Comparison of ENCODE assay signal across 35 cellular contexts in genomic region chr20:35297740-35298139, GRCh38. TPM values are rescaled to one million over a fixed set of nuclear protein-coding genes. Genes with fewer than 3 reads are reported as not detected.
"Had no signal": no experiment of that assay in that cellular context is flagged by ENCODE, and none has a peak within 500 bp of the region (broad histone marks: within the 10 kb centered on the region; RNA-seq: fewer than 3 reads in every experiment).

No MANE protein-coding gene starts in this region.

- ATAC-seq: activated CD8-positive, alpha-beta T cell treated with anti-CD3 and anti-CD28 coated beads for 36 hours; activated T-cell treated with anti-CD3 and anti-CD28 coated beads, Interleukin-2, amount 50 U/mL, for 72 hours; activated T-helper 17 cell treated with anti-CD3 and anti-CD28 coated beads, Interleukin-2, amount 50 U/mL, for 72 hours had no signal

- H3K4me3 ChIP-seq: ascending aorta, cardiac muscle cell, Peyer's patch had no signal

- H3K9me3 ChIP-seq: ascending aorta, Peyer's patch had no signal

- H3K27me3 Mint-ChIP-seq: activated CD8-positive, alpha-beta T cell treated with anti-CD3 and anti-CD28 coated beads for 36 hours; activated naive CD4-positive, alpha-beta T cell treated with anti-CD3 and anti-CD28 coated beads, Interleukin-2, amount 50 U/mL, for 24 hours had no signal

- H3K36me3 ChIP-seq: ascending aorta, cardiac muscle cell, Peyer's patch, WERI-Rb-1 had no signal

- H3K27ac Mint-ChIP-seq: activated CD4-positive, alpha-beta T cell treated with anti-CD3 and anti-CD28 coated beads, Interleukin-2, amount 10 ng/mL, durations not matched to agents 24 days and 14 days; activated CD8-positive, alpha-beta T cell treated with anti-CD3 and anti-CD28 coated beads for 36 hours; activated naive CD4-positive, alpha-beta T cell treated with anti-CD3 and anti-CD28 coated beads, Interleukin-2, amount 50 U/mL, for 24 hours; activated naive CD8-positive, alpha-beta T cell treated with anti-CD3 and anti-CD28 coated beads, Interleukin-2, amount 10 ng/mL, durations not matched to agents 7 days and 5 days; activated T-cell treated with anti-CD3 and anti-CD28 coated beads, Interleukin-2, amount 50 U/mL, for 72 hours; activated T-helper 17 cell treated with anti-CD3 and anti-CD28 coated beads, Interleukin-2, amount 50 U/mL, for 72 hours had no signal

- H3K9me3 Mint-ChIP-seq: activated CD4-positive, alpha-beta T cell treated with anti-CD3 and anti-CD28 coated beads, Interleukin-2, amount 10 ng/mL, durations not matched to agents 24 days and 14 days; activated CD8-positive, alpha-beta T cell treated with anti-CD3 and anti-CD28 coated beads for 36 hours; activated naive CD4-positive, alpha-beta T cell treated with anti-CD3 and anti-CD28 coated beads, Interleukin-2, amount 50 U/mL, for 24 hours; activated naive CD8-positive, alpha-beta T cell treated with anti-CD3 and anti-CD28 coated beads, Interleukin-2, amount 10 ng/mL, durations not matched to agents 7 days and 5 days; activated T-cell treated with anti-CD3 and anti-CD28 coated beads, Interleukin-2, amount 50 U/mL, for 72 hours; activated T-helper 17 cell treated with anti-CD3 and anti-CD28 coated beads, Interleukin-2, amount 50 U/mL, for 72 hours; central memory CD8-positive, alpha-beta T cell had no signal

- DNase-seq: activated CD4-positive, alpha-beta T cell treated with anti-CD3 and anti-CD28 coated beads, Interleukin-2, amount 10 ng/mL, durations not matched to agents 24 days and 14 days; activated CD4-positive, alpha-beta T cell treated with anti-CD3 and anti-CD28 coated beads, Interleukin-2, amount 50 U/mL, for 4 hours; activated CD4-positive, CD25-positive, alpha-beta regulatory T cell; activated CD8-positive, alpha-beta T cell treated with anti-CD3 and anti-CD28 coated beads for 36 hours; activated gamma-delta T cell; activated naive CD4-positive, alpha-beta T cell treated with Interleukin-2 at 50 U/mL for 16 hours; activated naive CD8-positive, alpha-beta T cell treated with anti-CD3 and anti-CD28 coated beads, Interleukin-2, amount 10 ng/mL, durations not matched to agents 7 days and 5 days; activated T-cell treated with anti-CD3 and anti-CD28 coated beads, Interleukin-2, amount 50 U/mL, for 1 hour; activated T-cell treated with anti-CD3 and anti-CD28 coated beads, Interleukin-2, amount 50 U/mL, for 72 hours; amygdala; Karpas-422; KBM-7; NCI-H1048; NCI-H1105 treated with DMSO at 0.1 percent for 48 hours; NCI-H1436 treated with DMSO at 0.1 percent for 48 hours; NCI-H1694 treated with DMSO at 0.1 percent for 48 hours; NCI-H2029; NCI-H345; NCI-H524 treated with DMSO at 0.1 percent for 48 hours; NK-92 treated with Interleukin-12 subunit alpha and Interleukin-12 subunit beta, amount 100 ng/mL, for 24 hours; Peyer's patch; Right ventricle myocardium superior; T1000; WERI-Rb-1 had no signal

- H3K27ac ChIP-seq: ascending aorta, cardiac muscle cell, Peyer's patch, WERI-Rb-1 had no signal

- H3K4me3 Mint-ChIP-seq: activated CD4-positive, alpha-beta T cell treated with anti-CD3 and anti-CD28 coated beads, Interleukin-2, amount 10 ng/mL, durations not matched to agents 24 days and 14 days; activated CD8-positive, alpha-beta T cell treated with anti-CD3 and anti-CD28 coated beads for 36 hours; activated naive CD4-positive, alpha-beta T cell treated with anti-CD3 and anti-CD28 coated beads, Interleukin-2, amount 50 U/mL, for 24 hours; activated naive CD8-positive, alpha-beta T cell treated with anti-CD3 and anti-CD28 coated beads, Interleukin-2, amount 10 ng/mL, durations not matched to agents 7 days and 5 days; activated T-cell treated with anti-CD3 and anti-CD28 coated beads, Interleukin-2, amount 50 U/mL, for 72 hours; activated T-helper 17 cell treated with anti-CD3 and anti-CD28 coated beads, Interleukin-2, amount 50 U/mL, for 72 hours; central memory CD8-positive, alpha-beta T cell had no signal

- H3K4me1 ChIP-seq: ascending aorta, Peyer's patch had no signal

- H3K4me1 Mint-ChIP-seq: activated CD4-positive, alpha-beta T cell treated with anti-CD3 and anti-CD28 coated beads, Interleukin-2, amount 10 ng/mL, durations not matched to agents 24 days and 14 days; activated naive CD4-positive, alpha-beta T cell treated with anti-CD3 and anti-CD28 coated beads, Interleukin-2, amount 50 U/mL, for 24 hours; activated T-helper 17 cell treated with anti-CD3 and anti-CD28 coated beads, Interleukin-2, amount 50 U/mL, for 72 hours had no signal

- H3K36me3 Mint-ChIP-seq: activated naive CD4-positive, alpha-beta T cell treated with anti-CD3 and anti-CD28 coated beads, Interleukin-2, amount 50 U/mL, for 24 hours; activated naive CD8-positive, alpha-beta T cell treated with anti-CD3 and anti-CD28 coated beads, Interleukin-2, amount 10 ng/mL, durations not matched to agents 7 days and 5 days had no signal

- H3K27me3 ChIP-seq: ascending aorta, cardiac muscle cell, Peyer's patch had no signal

RNA-seq across cellular contexts. Expression of gene FAM83C, which starts 5.5 kb away (rescaled TPM):
- total RNA-seq: activated CD4-positive, alpha-beta T cell treated with anti-CD3 and anti-CD28 coated beads, Interleukin-2, amount 10 ng/mL, durations not matched to agents 24 days and 14 days; activated CD8-positive, alpha-beta memory T cell treated with anti-CD3 and anti-CD28 coated beads for 36 hours; activated CD8-positive, alpha-beta T cell treated with anti-CD3 and anti-CD28 coated beads for 36 hours; activated naive CD8-positive, alpha-beta T cell treated with anti-CD3 and anti-CD28 coated beads, Interleukin-2, amount 10 ng/mL, durations not matched to agents 7 days and 5 days; activated T-cell treated with anti-CD3 and anti-CD28 coated beads, Interleukin-2, amount 50 U/mL, for 72 hours; activated T-helper 17 cell treated with anti-CD3 and anti-CD28 coated beads, Interleukin-2, amount 50 U/mL, for 72 hours; ascending aorta; cardiac muscle cell; MCF 10A; NCI-H460; PC-3; Peyer's patch; Right ventricle myocardium superior; T-helper 1 cell treated with Interleukin-12 subunit alpha and Interleukin-12 subunit beta and Interleukin-4 antibody, amounts not matched to agents 30 ng/mL and 1 ng/mL, for 36 hours; T-helper 2 cell treated with Interferon-gamma antibody and Interleukin-4, amounts not matched to agents 100 ng/mL and 5 ng/mL, for 36 hours had no signal
- polyA plus RNA-seq: cardiac muscle cell had no signal
